ENCODE assay signal across 21 cellular contexts in genomic region chr18:36255072-36255708, GRCh38. TPM values are rescaled to one million over a fixed set of nuclear protein-coding genes. Genes with fewer than 3 reads are reported as not detected.
"Had no signal": no experiment of that assay in that cellular context is flagged by ENCODE, and none has a peak within 500 bp of the region (broad histone marks: within the 10 kb centered on the region; RNA-seq: fewer than 3 reads in every experiment).

No MANE protein-coding gene starts in this region.

- H3K27me3 ChIP-seq: breast epithelium, colonic mucosa, heart right ventricle, spleen, upper lobe of right lung had no signal

- DNase-seq: activated CD4-positive, alpha-beta T cell treated with anti-CD3 and anti-CD28 coated beads for 48 hours; activated CD4-positive, CD25-positive, alpha-beta regulatory T cell; activated CD8-positive, alpha-beta T cell treated with anti-CD3 and anti-CD28 coated beads, Interleukin-2, amount 10 ng/mL, durations not matched to agents 7 days and 5 days; activated T-cell treated with anti-CD3 and anti-CD28 coated beads, Interleukin-2, amount 50 U/mL, for 1 hour; aorta; colonic mucosa; dorsolateral prefrontal cortex; heart right ventricle; islet precursor cell; left cardiac atrium; midbrain; natural killer cell; spleen; stimulated activated CD4-positive, alpha-beta T cell treated with anti-CD3 and anti-CD28 coated beads, Interleukin-4, amount 100 ng/mL, for 24 hours; stimulated activated naive CD4-positive, alpha-beta T cell treated with Interleukin-2 at 50 U/mL for 16 hours; upper lobe of right lung had no signal

- H3K4me1 ChIP-seq: breast epithelium, colonic mucosa, heart right ventricle, spleen, upper lobe of right lung had no signal

- H3K27ac ChIP-seq: breast epithelium, colonic mucosa, dorsolateral prefrontal cortex, heart right ventricle, spleen, thoracic aorta, upper lobe of right lung had no signal

- H3K4me3 Mint-ChIP-seq: activated CD8-positive, alpha-beta T cell treated with anti-CD3 and anti-CD28 coated beads, Interleukin-2, amount 10 ng/mL, durations not matched to agents 7 days and 5 days; activated T-helper 17 cell treated with anti-CD3 and anti-CD28 coated beads, Interleukin-2, amount 50 U/mL, for 72 hours; natural killer cell; T-helper 1 cell treated with Interleukin-12 subunit alpha and Interleukin-12 subunit beta and Interleukin-4 antibody, amounts not matched to agents 30 μg/mL and 1 μg/mL, for 36 hours had no signal

- H3K9me3 ChIP-seq: breast epithelium, colonic mucosa, heart right ventricle, spleen, thoracic aorta, upper lobe of right lung had no signal

- H3K27ac Mint-ChIP-seq: activated CD8-positive, alpha-beta T cell treated with anti-CD3 and anti-CD28 coated beads, Interleukin-2, amount 10 ng/mL, durations not matched to agents 7 days and 5 days; activated naive CD4-positive, alpha-beta T cell treated with anti-CD3 and anti-CD28 coated beads, Interleukin-2, amount 50 U/mL, for 72 hours; activated T-helper 17 cell treated with anti-CD3 and anti-CD28 coated beads, Interleukin-2, amount 50 U/mL, for 72 hours; natural killer cell; T-helper 1 cell treated with Interleukin-12 subunit alpha and Interleukin-12 subunit beta and Interleukin-4 antibody, amounts not matched to agents 30 μg/mL and 1 μg/mL, for 36 hours had no signal

- H3K9me3 Mint-ChIP-seq: activated naive CD4-positive, alpha-beta T cell treated with anti-CD3 and anti-CD28 coated beads, Interleukin-2, amount 50 U/mL, for 72 hours; activated T-helper 17 cell treated with anti-CD3 and anti-CD28 coated beads, Interleukin-2, amount 50 U/mL, for 72 hours; natural killer cell; T-helper 1 cell treated with Interleukin-12 subunit alpha and Interleukin-12 subunit beta and Interleukin-4 antibody, amounts not matched to agents 30 μg/mL and 1 μg/mL, for 36 hours had no signal

- ATAC-seq: activated CD8-positive, alpha-beta T cell treated with anti-CD3 and anti-CD28 coated beads, Interleukin-2, amount 10 ng/mL, durations not matched to agents 7 days and 5 days; activated naive CD4-positive, alpha-beta T cell treated with anti-CD3 and anti-CD28 coated beads, Interleukin-2, amount 50 U/mL, for 72 hours; activated T-helper 17 cell treated with anti-CD3 and anti-CD28 coated beads, Interleukin-2, amount 50 U/mL, for 72 hours; heart right ventricle; left cardiac atrium; natural killer cell; upper lobe of right lung had no signal

- H3K36me3 Mint-ChIP-seq: activated naive CD4-positive, alpha-beta T cell treated with anti-CD3 and anti-CD28 coated beads, Interleukin-2, amount 50 U/mL, for 72 hours; natural killer cell had no signal

- H3K4me1 Mint-ChIP-seq: activated T-helper 17 cell treated with anti-CD3 and anti-CD28 coated beads, Interleukin-2, amount 50 U/mL, for 72 hours; natural killer cell had no signal

RNA-seq across cellular contexts. Expression of gene FHOD3, which starts 42.3 kb away (rescaled TPM):
- total RNA-seq: activated CD8-positive, alpha-beta T cell treated with anti-CD3 and anti-CD28 coated beads, Interleukin-2, amount 10 ng/mL, durations not matched to agents 7 days and 5 days; activated naive CD4-positive, alpha-beta T cell treated with anti-CD3 and anti-CD28 coated beads, Interleukin-2, amount 50 U/mL, for 72 hours; activated T-helper 17 cell treated with anti-CD3 and anti-CD28 coated beads, Interleukin-2, amount 50 U/mL, for 72 hours; natural killer cell had no signal
